In genomic region chr14:99702115-99702514, GRCh38 we compare ENCODE assay signal across 35 cellular contexts. TPM values are rescaled to one million over a fixed set of nuclear protein-coding genes. Genes with fewer than 3 reads are reported as not detected.
"Had no signal": no experiment of that assay in that cellular context is flagged by ENCODE, and none has a peak within 500 bp of the region (broad histone marks: within the 10 kb centered on the region; RNA-seq: fewer than 3 reads in every experiment).

No MANE protein-coding gene starts in this region.

- H3K9ac ChIP-seq: KMS-11 had no signal

- H3K36me3 ChIP-seq: MG63 had no signal

- DNase-seq: Karpas-422, Kasumi-1, MG63, MM.1S, MV-4-11, NCI-H1048, NCI-H1092, NCI-H1092 treated with DMSO at 0.1 percent for 48 hours, NCI-H1105, NCI-H1105 treated with DMSO at 0.1 percent for 48 hours, NCI-H1417, NCI-H1417 treated with DMSO at 0.1 percent for 48 hours, NCI-H1436, NCI-H1436 treated with DMSO at 0.1 percent for 48 hours, NCI-H146, NCI-H1694, NCI-H1694 treated with DMSO at 0.1 percent for 48 hours, NCI-H187, NCI-H187 treated with DMSO at 0.1 percent for 48 hours, NCI-H1930, NCI-H2029, NCI-H2029 treated with DMSO at 0.1 percent for 48 hours, NCI-H2081, NCI-H2081 treated with DMSO at 0.1 percent for 48 hours, NCI-H2107, NCI-H2171, NCI-H2171 treated with DMSO at 0.1 percent for 48 hours, NCI-H2227 treated with DMSO at 0.1 percent for 48 hours, NCI-H226, NCI-H345, NCI-H446, NCI-H446 treated with DMSO at 0.1 percent for 48 hours, NCI-H510A had no signal

- H3K4me2 ChIP-seq: KMS-11 had no signal

- H3K4me3 ChIP-seq: MG63 had no signal

- H3K27ac ChIP-seq: KMS-11 had no signal

- H3K27me3 ChIP-seq: MG63 had no signal

RNA-seq across cellular contexts. Expression of gene HHIPL1, which starts 57.2 kb away (rescaled TPM):
- total RNA-seq: MCF 10A had no signal
